8 cellular contexts compared by ENCODE assay signal in genomic region chr18:32092422-32093105, GRCh38. TPM values are rescaled to one million over a fixed set of nuclear protein-coding genes. Genes with fewer than 3 reads are reported as not detected.
DNase-seq lines count a peak whose midpoint lies in the region; ATAC-seq and TF ChIP-seq lines count a peak whose summit lies in the region.

No MANE protein-coding gene starts in this region.

- peak overlapping the region; percentile 94 for H3K27ac ChIP-seq in PC-9
- H3K27ac ChIP-seq in esophagus muscularis mucosa (replicated peaks in 1 of 4): peak overlapping the region; percentile 99 to 100 (median 100)

- TF ChIP-seq EP300 in esophagus muscularis mucosa (IDR thresholded peaks at IDR 0.05): no peak

- H3K4me3 ChIP-seq in PC-9 (peak overlapping the region; percentile 80), esophagus muscularis mucosa (peak overlapping the region; percentile 75 to 93 (median 86))

- intact Hi-C loops in PC-9 (cut with micrococcal nuclease; ENCODE audit: unreplicated experiment): loop anchor here (5.0 kb wide), 1 partner anchor 150 kb away; the partner anchor contains the start of gene TRAPPC8
- intact Hi-C loops in esophagus muscularis mucosa (cut with DNase I): loop anchor here (5.0 to 10.0 kb wide), 3 partner anchors 150 to 382 kb away; partner anchors contain the start of genes GAREM1 and TRAPPC8

- peaks cover 47% of the 10 kb centered on the region for H3K79me2 ChIP-seq in PC-9 (ENCODE audit: low read depth)

- H3K27me3 ChIP-seq in PC-9 (ENCODE audit: insufficient read depth, low read depth) (no peaks in the 10 kb centered on the region), esophagus muscularis mucosa (no peaks in the 10 kb centered on the region)

- CTCF ChIA-PET in PC-9 (lab: Charles Lee): no interaction called here

- in situ Hi-C loops in KBM-7 (cut with MboI; ENCODE audit: low pct_unique_long_range_greater_than_20kb, low sequenced_read_pairs): no loop called here

- peak overlapping the region; percentile 90 for H3K4me2 ChIP-seq in PC-9

- peak overlapping the region; percentile 76 for H2AFZ ChIP-seq in PC-9

- H3K9me3 ChIP-seq in PC-9 (ENCODE audit: insufficient read depth, low read depth) (no peaks in the 10 kb centered on the region), esophagus muscularis mucosa (no peaks in the 10 kb centered on the region)

- peaks cover 4% of the 10 kb centered on the region; the same call in 1 of the 2 replicates for H4K20me1 ChIP-seq in PC-9 (ENCODE audit: insufficient read depth)

- peak; percentile 23 for TF ChIP-seq POLR2A in esophagus muscularis mucosa (IDR thresholded peaks at IDR 0.05; ENCODE audit: low read depth)

- DNase-seq in DMS53 treated with DMSO at 0.1 percent for 48 hours (lab: John Stamatoyannopoulos, UW; ENCODE audit: unreplicated experiment) (peak; percentile 85), KBM-7 (peak; percentile 94), PC-9 (peak; percentile 74 to 94), esophagus muscularis mucosa (ENCODE audit: extremely low spot score) (peak; percentile 99), myocyte (ENCODE audit: low read depth) (peak; percentile 98)
- peak; percentile 99 to 100 for DNase-seq in activated T-cell treated with anti-CD3 and anti-CD28 coated beads, Interleukin-2, amount 50 U/mL, for 48 hours
- DNase-seq in stimulated activated CD8-positive, alpha-beta memory T cell treated with anti-CD3 and anti-CD28 coated beads, Interleukin-7, amount 100 ng/mL, for 4 hours (ENCODE audit: low read depth in 2 of 2): peak; percentile 98 to 100

- no peaks in the 10 kb centered on the region for H3K9me2 ChIP-seq in PC-9 (ENCODE audit: insufficient read depth)

- TF ChIP-seq CTCF in PC-9 (conservative IDR thresholded peaks at IDR 0.05): no peak
- TF ChIP-seq CTCF in esophagus muscularis mucosa (IDR thresholded peaks at IDR 0.05): no peak

- TSS peak; percentile 28 for BruUV-seq in PC-9 (replicated peaks; lab: Mats Ljungman, UMichigan)

- WGBS in esophagus muscularis mucosa: 0% methylated on average over 8 of the region's 77 CpGs

- ATAC-seq in GM21723 (IDR thresholded peaks at IDR 0.05; ENCODE audit: unreplicated experiment): peak; percentile 81

- H3K36me3 ChIP-seq in PC-9 (ENCODE audit: low read depth): no peaks in the 10 kb centered on the region
- H3K36me3 ChIP-seq in esophagus muscularis mucosa: peaks cover 0 to 3% (median 0%) of the 10 kb centered on the region in 4 donors

- H3F3A ChIP-seq in PC-9 (ENCODE audit: insufficient read depth, low read depth): peaks cover 5% of the 10 kb centered on the region; the same call in 1 of the 2 replicates

- H3K4me1 ChIP-seq in PC-9 (replicated peaks; ENCODE audit: insufficient read depth) (no peaks in the 10 kb centered on the region), esophagus muscularis mucosa (peaks cover 27 to 49% (median 49%) of the 10 kb centered on the region in 4 donors)

- POLR2A ChIA-PET in PC-9 (lab: Charles Lee; ENCODE audit: unreplicated experiment): no interaction called here

RNA-seq across cellular contexts. Expression of gene RNF138, which starts 0.9 kb away (rescaled TPM):
- total RNA-seq in PC-9 (2021) (21.5 and 24.1 TPM in 2 replicates), esophagus muscularis mucosa (10 to 100 TPM; 19.5 to 34.1 (median 24.1) TPM), myocyte (10.2 and 30.7 TPM in 2 replicates)
- 5.3 TPM for polyA plus RNA-seq in myocyte (2012)

Comparison
In these comparisons a context has a peak if more than half of its experiments do, and no peak if none do; other contexts are left out.
1. Peak in every context shown above with its lines: DNase-seq, ATAC-seq, H3K4me3 ChIP-seq and H3K27ac ChIP-seq.